Comparison of ENCODE assay signal across 11 cellular contexts in the genomic region with DNA sequence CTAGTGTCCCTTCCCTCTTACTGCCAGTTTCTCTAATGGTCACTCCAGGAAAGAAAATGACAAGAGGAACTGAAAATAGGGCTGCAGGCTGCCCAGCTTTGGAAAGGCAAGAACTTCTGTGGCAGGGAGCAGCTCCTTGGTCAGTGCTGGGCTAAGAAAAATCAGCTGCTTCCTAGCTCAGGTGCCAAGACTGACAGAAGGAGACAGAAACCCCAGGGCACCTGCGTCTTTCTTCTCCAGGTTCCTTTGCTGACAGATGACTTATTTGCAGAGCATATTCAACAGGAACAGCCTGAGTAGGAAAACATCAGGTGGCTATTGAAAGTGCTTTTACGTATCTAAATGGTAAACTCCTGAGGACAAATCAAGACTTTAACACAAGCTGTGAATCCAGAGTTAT. TPM values are rescaled to one million over a fixed set of nuclear protein-coding genes. Genes with fewer than 3 reads are reported as not detected.
DNase-seq lines count a peak whose midpoint lies in the region; ATAC-seq and TF ChIP-seq lines count a peak whose summit lies in the region.
"Had no signal": no experiment of that assay in that cellular context is flagged by ENCODE, and none has a peak within 500 bp of the region (broad histone marks: within the 10 kb centered on the region; RNA-seq: fewer than 3 reads in every experiment).

No MANE protein-coding gene starts in this region.

- no peak for TF ChIP-seq EP300 in tibial nerve (IDR thresholded peaks at IDR 0.05)

- H3K27ac ChIP-seq in parathyroid adenoma (peak overlapping the region; percentile 7), RWPE1 (no peak overlapping the region), tibial nerve (peak overlapping the region in 2 of 4 donors; percentile 33 to 46)
- H3K27ac ChIP-seq: psoas muscle had no signal

- H3K27me3 ChIP-seq in Caco-2 (replicated peaks; ENCODE audit: control insufficient read depth, insufficient read depth, low read length) (no peaks in the 10 kb centered on the region), parathyroid adenoma (ENCODE audit: control insufficient read depth, insufficient read depth, low read length) (no peaks in the 10 kb centered on the region), tibial nerve (no peaks in the 10 kb centered on the region)

- no peak overlapping the region for H3K4me3 Mint-ChIP-seq in Caco-2 (ENCODE audit: unreplicated experiment)
- no peak overlapping the region for H3K4me3 Mint-ChIP-seq in dendritic cell treated with granulocyte-macrophage colony-stimulating factor and Interleukin-4, amounts not matched to agents 40 ng/mL and 50 ng/mL, for 4 days

- 49 to 82% methylated on average over 2 of the region's 2 CpGs for WGBS in tibial nerve, 2 donors

- H3K36me3 Mint-ChIP-seq in Caco-2 (ENCODE audit: insufficient read depth, unreplicated experiment): peaks cover 2% of the 10 kb centered on the region
- peaks cover 6% of the 10 kb centered on the region for H3K36me3 Mint-ChIP-seq in dendritic cell treated with granulocyte-macrophage colony-stimulating factor and Interleukin-4, amounts not matched to agents 40 ng/mL and 50 ng/mL, for 4 days (ENCODE audit: low read depth)

- no peak overlapping the region for H3K4me2 ChIP-seq in parathyroid adenoma (ENCODE audit: low read length)

- ATAC-seq in esophagus mucosa: no peak
- ATAC-seq: psoas muscle had no signal

- peaks cover 1% of the 10 kb centered on the region; the same call in 1 of the 2 replicates for H3K36me3 ChIP-seq in Caco-2 (ENCODE audit: control insufficient read depth, insufficient read depth, low read length)
- no peaks in the 10 kb centered on the region for H3K36me3 ChIP-seq in parathyroid adenoma (ENCODE audit: control insufficient read depth, insufficient read depth, low read length)
- no peaks in the 10 kb centered on the region for H3K36me3 ChIP-seq in tibial nerve

- peaks cover 64% of the 10 kb centered on the region for H3K4me1 ChIP-seq in Caco-2
- H3K4me1 ChIP-seq in parathyroid adenoma: peaks cover 19% of the 10 kb centered on the region
- peaks cover 0 to 98% (median 35%) of the 10 kb centered on the region in 4 donors for H3K4me1 ChIP-seq in tibial nerve

- POLR2A ChIA-PET in Caco-2 (lab: Charles Lee): interaction anchor here (1.7 kb wide), 1 partner anchor 72 kb away, joined by 4 read pairs; a partner anchor contains a TSS
- POLR2A ChIA-PET in RWPE1 (lab: Yijun Ruan, JAX; ENCODE audit: low non-redundant PET): no interaction called here

- no peak for TF ChIP-seq POLR2A in tibial nerve (IDR thresholded peaks at IDR 0.05)

- H3K27me3 Mint-ChIP-seq in Caco-2 (ENCODE audit: insufficient read depth, unreplicated experiment): no peaks in the 10 kb centered on the region
- no peaks in the 10 kb centered on the region for H3K27me3 Mint-ChIP-seq in dendritic cell treated with granulocyte-macrophage colony-stimulating factor and Interleukin-4, amounts not matched to agents 40 ng/mL and 50 ng/mL, for 4 days

- no peak overlapping the region for H3K4me3 ChIP-seq in Caco-2 (ENCODE audit: low read depth, low read length)
- no peak overlapping the region for H3K4me3 ChIP-seq in parathyroid adenoma (ENCODE audit: low read depth, low read length)
- no peak overlapping the region for H3K4me3 ChIP-seq in tibial nerve
- H3K4me3 ChIP-seq: psoas muscle had no signal

- peak overlapping the region; percentile 53 for H3K27ac Mint-ChIP-seq in Caco-2 (ENCODE audit: unreplicated experiment)
- peak overlapping the region; percentile 43 for H3K27ac Mint-ChIP-seq in dendritic cell treated with granulocyte-macrophage colony-stimulating factor and Interleukin-4, amounts not matched to agents 40 ng/mL and 50 ng/mL, for 4 days

- no peak for DNase-seq in Caco-2
- peak; percentile 9 for DNase-seq in MV-4-11 (lab: John Stamatoyannopoulos, UW)
- DNase-seq in RWPE1 (ENCODE audit: low spot score): no peak
- DNase-seq in NCI-H524 (lab: John Stamatoyannopoulos, UW): no peak
- no peak for DNase-seq in tibial nerve (ENCODE audit: low spot score in 2 of 2)
- DNase-seq: mesenchymal stem cell; psoas muscle; stimulated activated CD4-positive, alpha-beta T cell treated with anti-CD3 and anti-CD28 coated beads, Interleukin-4, amount 100 ng/mL, for 1 hour had no signal

- TF ChIP-seq CTCF in Caco-2 (IDR thresholded peaks at IDR 0.05; ENCODE audit: insufficient read depth in 1 of 2, low read depth in 1 of 2, low read length in 1 of 2, severe bottlenecking in 1 of 2, unreplicated experiment in 1 of 2) (no peak), parathyroid adenoma (IDR thresholded peaks at IDR 0.05) (no peak), RWPE1 (conservative IDR thresholded peaks at IDR 0.05; ENCODE audit: low read depth) (no peak), tibial nerve (IDR thresholded peaks at IDR 0.05) (no peak)

- H3K79me2 ChIP-seq in parathyroid adenoma: peaks cover 10% of the 10 kb centered on the region

- H3K9ac ChIP-seq in parathyroid adenoma: no peak overlapping the region

- H3K4me1 Mint-ChIP-seq in Caco-2 (ENCODE audit: low read depth, unreplicated experiment): peaks cover 47% of the 10 kb centered on the region
- peaks cover 57% of the 10 kb centered on the region for H3K4me1 Mint-ChIP-seq in dendritic cell treated with granulocyte-macrophage colony-stimulating factor and Interleukin-4, amounts not matched to agents 40 ng/mL and 50 ng/mL, for 4 days (ENCODE audit: low read depth)

- H3K9me3 Mint-ChIP-seq in Caco-2 (ENCODE audit: unreplicated experiment): peaks cover 9% of the 10 kb centered on the region
- no peaks in the 10 kb centered on the region for H3K9me3 Mint-ChIP-seq in dendritic cell treated with granulocyte-macrophage colony-stimulating factor and Interleukin-4, amounts not matched to agents 40 ng/mL and 50 ng/mL, for 4 days

- H2AFZ ChIP-seq in parathyroid adenoma: peak overlapping the region; percentile 20

- CTCF ChIA-PET in Caco-2 (lab: Charles Lee): interaction anchor here (0.5 to 1.2 kb wide), 2 partner anchors 25 to 468 kb away, joined by 3 read pairs; a partner anchor contains a TSS
- CTCF ChIA-PET in RWPE1 (lab: Yijun Ruan, JAX): no interaction called here

- H3K9me3 ChIP-seq in Caco-2: 0 out of 2 replicates have a peak, but pooled peaks cover 7% of the 10 kb centered on the region
- H3K9me3 ChIP-seq in parathyroid adenoma (ENCODE audit: control insufficient read depth, low read length): no peaks in the 10 kb centered on the region
- H3K9me3 ChIP-seq in tibial nerve: no peaks in the 10 kb centered on the region
- H3K9me3 ChIP-seq: psoas muscle had no signal

- no TSS peak for BruUV-seq in Caco-2 (replicated peaks; lab: Mats Ljungman, UMichigan)

- intact Hi-C loops in Caco-2 (cut with micrococcal nuclease; ENCODE audit: unreplicated experiment): no loop called here
- intact Hi-C loops in dendritic cell treated with granulocyte-macrophage colony-stimulating factor and Interleukin-4, amounts not matched to agents 40 ng/mL and 50 ng/mL, for 4 days (cut with micrococcal nuclease): no loop called here

RNA-seq across cellular contexts. Expression of a gene that starts 25.4 kb away (rescaled TPM):
- total RNA-seq in Caco-2 (2022): 11.5 and 12.2 TPM in 2 replicates
- 4.5 TPM for total RNA-seq in esophagus mucosa
- 10 to 100 TPM; 20.5 to 38.4 (median 27.9) TPM for total RNA-seq in tibial nerve
